ENCODE assay signal across 8 cellular contexts in the genomic region with DNA sequence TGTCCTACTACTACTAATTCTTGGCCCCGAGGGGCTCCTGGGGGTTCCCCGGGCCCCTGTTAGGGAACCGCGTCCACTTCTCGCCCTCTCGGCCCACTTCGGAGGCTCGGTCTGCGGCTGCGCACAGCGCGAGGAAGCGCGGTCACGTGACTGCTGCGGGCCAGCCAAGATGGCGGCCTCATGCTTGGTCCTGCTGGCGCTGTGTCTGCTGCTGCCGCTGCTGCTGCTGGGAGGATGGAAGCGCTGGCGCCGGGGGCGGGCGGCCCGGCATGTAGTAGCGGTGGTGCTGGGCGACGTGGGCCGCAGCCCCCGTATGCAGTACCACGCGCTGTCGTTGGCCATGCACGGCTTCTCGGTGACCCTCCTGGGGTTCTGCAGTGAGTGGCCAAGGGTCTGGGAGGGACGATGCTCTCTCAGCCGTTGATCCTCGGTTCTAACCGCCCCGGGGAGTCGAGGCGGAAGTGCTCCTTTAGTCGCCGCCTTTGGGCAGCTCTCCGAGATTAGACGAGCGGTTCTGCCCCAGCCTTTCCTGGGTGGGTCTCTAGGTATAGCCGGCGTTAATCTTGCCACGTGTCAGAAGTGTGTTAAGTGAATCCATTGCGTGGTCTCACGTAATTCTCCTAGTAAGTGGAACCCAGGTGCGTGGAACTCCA.
DNase-seq lines count a peak whose midpoint lies in the region; ATAC-seq, FAIRE-seq and TF ChIP-seq lines count a peak whose summit lies in the region.

A gene with protein sequence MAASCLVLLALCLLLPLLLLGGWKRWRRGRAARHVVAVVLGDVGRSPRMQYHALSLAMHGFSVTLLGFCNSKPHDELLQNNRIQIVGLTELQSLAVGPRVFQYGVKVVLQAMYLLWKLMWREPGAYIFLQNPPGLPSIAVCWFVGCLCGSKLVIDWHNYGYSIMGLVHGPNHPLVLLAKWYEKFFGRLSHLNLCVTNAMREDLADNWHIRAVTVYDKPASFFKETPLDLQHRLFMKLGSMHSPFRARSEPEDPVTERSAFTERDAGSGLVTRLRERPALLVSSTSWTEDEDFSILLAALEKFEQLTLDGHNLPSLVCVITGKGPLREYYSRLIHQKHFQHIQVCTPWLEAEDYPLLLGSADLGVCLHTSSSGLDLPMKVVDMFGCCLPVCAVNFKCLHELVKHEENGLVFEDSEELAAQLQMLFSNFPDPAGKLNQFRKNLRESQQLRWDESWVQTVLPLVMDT (plus strand): TSS at position 163 of the 653 bp plus-strand sequence. CDS start 7 bp downstream, at position 170.

- DNase-seq in D721Med (ENCODE audit: insufficient read length, low spot score) (peak; percentile 90), OCI-M1 (lab: John Stamatoyannopoulos, UW) (peak; percentile 94), activated T-cell treated with anti-CD3 and anti-CD28 coated beads for 48 hours (ENCODE audit: low read depth) (peak; percentile 87), erythroblast (lab: John Stamatoyannopoulos, UW) (peak; percentile 92 to 94)
- DNase-seq in stimulated activated CD8-positive, alpha-beta memory T cell treated with anti-CD3 and anti-CD28 coated beads, Interleukin-7, amount 100 ng/mL, for 1 hour (ENCODE audit: low read depth in 2 of 2) = peak; percentile 83 to 84

- H3K27me3 ChIP-seq in HUES48 (ENCODE audit: control insufficient read depth, insufficient read depth, low read length) (no peaks in the 10 kb centered on the region), mucosa of stomach (ENCODE audit: control insufficient read depth, insufficient read depth, low read length) (no peaks in the 10 kb centered on the region)

- peak; percentile 86 for ATAC-seq in GM21423 (IDR thresholded peaks at IDR 0.05; ENCODE audit: unreplicated experiment)

- H3K4me3 ChIP-seq in HUES48 (ENCODE audit: low read depth, low read length) = peak within 1 kb of the TSS; percentile 89
- H3K4me3 ChIP-seq in mucosa of stomach (ENCODE audit: low read length) = peak within 1 kb of the TSS; percentile 54

- peak; percentile 89 for TF ChIP-seq POLR2A in erythroblast (IDR thresholded peaks at IDR 0.05; ENCODE audit: low read length)

- no peaks in the 10 kb centered on the region for H3K9me3 ChIP-seq in HUES48 (ENCODE audit: control insufficient read depth, insufficient read depth, low read length)
- no peaks in the 10 kb centered on the region for H3K9me3 ChIP-seq in mucosa of stomach (ENCODE audit: control insufficient read depth, low read length)

- peaks cover 30% of the 10 kb centered on the region for H3K36me3 ChIP-seq in HUES48 (ENCODE audit: control insufficient read depth, insufficient read depth, low read length)
- H3K36me3 ChIP-seq in mucosa of stomach (ENCODE audit: control insufficient read depth, insufficient read depth, low read length) = peaks cover 11% of the 10 kb centered on the region

- peak within 1 kb of the TSS; percentile 85 for H3K27ac ChIP-seq in HUES48 (ENCODE audit: low read depth, low read length)

- no peak for FAIRE-seq in D721Med (lab: Jason Lieb, UNC)

- H3K9ac ChIP-seq in HUES48 (ENCODE audit: low read depth, low read length) (peak within 1 kb of the TSS; percentile 85), mucosa of stomach (ENCODE audit: low read length) (peak within 1 kb of the TSS; percentile 68)

- TF ChIP-seq CTCF in D721Med (IDR thresholded peaks at IDR 0.05; ENCODE audit: insufficient read depth, missing control alignments) = no peak

- H3K4me1 ChIP-seq in HUES48 (ENCODE audit: control insufficient read depth, insufficient read depth, low read length) (peaks cover 5% of the 10 kb centered on the region), mucosa of stomach (ENCODE audit: control insufficient read depth, insufficient read depth, low read length) (peaks cover 14% of the 10 kb centered on the region)

Comparison
In these comparisons a context has a peak if more than half of its experiments do, and no peak if none do; other contexts are left out.
1. Peak in every context shown above with its lines: DNase-seq, ATAC-seq, H3K4me3 ChIP-seq and H3K27ac ChIP-seq.